ENCODE assay signal across 1 cellular context in genomic region chr1:47436304-47436978, GRCh38.
TF ChIP-seq lines count a peak whose summit lies in the region.

No MANE protein-coding gene starts in this region.

TF ChIP-seq in K562, 482 proteins besides CTCF, POLR2A, EP300 and RAD21 (continued from another document and continues in another):
- no peak for TF ChIP-seq CHD7 (IDR thresholded peaks at IDR 0.05; ENCODE audit: low read depth, low read length)
- no peak for TF ChIP-seq PHF8 (IDR thresholded peaks at IDR 0.05; ENCODE audit: borderline replicate concordance, low read length)
- 0 out of 2 replicates have a peak, but pooled peaks have one; percentile 23 for TF ChIP-seq IRF1 (CRISPR knock-in tag; IDR thresholded peaks at IDR 0.05; ENCODE audit: borderline replicate concordance)
- peak; percentile 53; the same call in 1 of the 2 replicates for TF ChIP-seq DPF2 (IDR thresholded peaks at IDR 0.05)
- TF ChIP-seq ZNF232 (CRISPR knock-in tag; IDR thresholded peaks at IDR 0.05): peak; percentile 16; the same call in 1 of the 2 replicates
- TF ChIP-seq NONO (IDR thresholded peaks at IDR 0.05; ENCODE audit: low read depth in 2 of 2, low read length in 1 of 2): 0 out of 4 replicates have a peak, but pooled peaks of 1 of the 2 experiments have one; percentile 11
- no peak for TF ChIP-seq ZNF324 (CRISPR knock-in tag; IDR thresholded peaks at IDR 0.05)
- no peak for TF ChIP-seq AFF4 (CRISPR knock-in tag; IDR thresholded peaks at IDR 0.05)
- peak; percentile 90 for TF ChIP-seq KDM2B (CRISPR knock-in tag; IDR thresholded peaks at IDR 0.05)
- no peak for TF ChIP-seq ZNF609 (CRISPR knock-in tag; IDR thresholded peaks at IDR 0.05; ENCODE audit: borderline replicate concordance)
- TF ChIP-seq SMARCE1 (IDR thresholded peaks at IDR 0.05): peak; percentile 35; the same call in 1 of the 2 replicates
- peak; percentile 17; the same call in 1 of the 2 replicates for TF ChIP-seq ESRRA (IDR thresholded peaks at IDR 0.05; ENCODE audit: borderline replicate concordance, low read depth)
- TF ChIP-seq SMAD4 (CRISPR knock-in tag; conservative IDR thresholded peaks at IDR 0.05): no peak
- no peak for TF ChIP-seq ATF3 (IDR thresholded peaks at IDR 0.05)
- TF ChIP-seq ATF3 (CRISPR knock-in tag; conservative IDR thresholded peaks at IDR 0.05): no peak
- no peak for TF ChIP-seq TCF15 (CRISPR knock-in tag; IDR thresholded peaks at IDR 0.05)
- TF ChIP-seq NKRF (IDR thresholded peaks at IDR 0.05; ENCODE audit: borderline replicate concordance): 0 out of 2 replicates have a peak, but pooled peaks have one; percentile 21
- TF ChIP-seq TFE3 (CRISPR knock-in tag; IDR thresholded peaks at IDR 0.05): no peak
- no peak for TF ChIP-seq NCOA2 (IDR thresholded peaks at IDR 0.05; ENCODE audit: partially characterized antibody in 2 of 2)
- TF ChIP-seq TCFL5 (CRISPR knock-in tag; conservative IDR thresholded peaks at IDR 0.05): no peak
- TF ChIP-seq NR1H2 (CRISPR knock-in tag; IDR thresholded peaks at IDR 0.05): no peak
- TF ChIP-seq HDAC8 (tag; IDR thresholded peaks at IDR 0.05): no peak
- peak; percentile 92 for TF ChIP-seq NR2C1 (IDR thresholded peaks at IDR 0.05)
- peak; percentile 93 for TF ChIP-seq NR2C1 (tag; IDR thresholded peaks at IDR 0.05)
- TF ChIP-seq MYBL2 (IDR thresholded peaks at IDR 0.05; ENCODE audit: low read depth): no peak
- no peak for TF ChIP-seq MYBL2 (CRISPR knock-in tag; IDR thresholded peaks at IDR 0.05; ENCODE audit: borderline replicate concordance)
- peak; percentile 42; the same call in 1 of the 2 replicates for TF ChIP-seq HDAC2 (IDR thresholded peaks at IDR 0.05)
